ENCODE assay signal across 1 cellular context in the genomic region with DNA sequence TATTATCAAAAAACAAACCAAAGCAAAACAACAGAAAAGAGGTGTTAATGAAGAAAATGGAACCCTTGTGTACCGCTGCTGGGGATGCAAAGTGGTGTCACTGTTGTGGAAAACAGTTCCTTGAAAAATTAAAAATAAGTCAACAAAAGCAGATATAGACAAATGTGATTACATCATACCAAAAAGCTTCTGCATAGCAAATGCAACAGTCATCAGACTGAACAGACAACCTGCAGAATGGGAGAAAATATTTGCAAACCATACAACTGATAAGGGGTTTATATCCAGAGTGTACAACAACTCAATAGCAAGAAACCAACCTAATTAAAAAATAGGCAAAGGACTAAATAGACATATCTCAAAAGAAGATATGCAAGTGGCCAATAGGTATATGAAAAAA.
TF ChIP-seq lines count a peak whose summit lies in the region.

No MANE protein-coding gene starts in this region.

TF ChIP-seq in K562, 482 proteins besides CTCF, POLR2A, EP300 and RAD21 (continued from another document):
- TF ChIP-seq NFIC (IDR thresholded peaks at IDR 0.05) (no peak), CREM (IDR thresholded peaks at IDR 0.05; ENCODE audit: low read depth) (no peak), NFE2 (IDR thresholded peaks at IDR 0.05; ENCODE audit: low read depth) (no peak), ZNF212 (CRISPR knock-in tag; IDR thresholded peaks at IDR 0.05) (no peak), EP400 (IDR thresholded peaks at IDR 0.05) (no peak), ARID2 (IDR thresholded peaks at IDR 0.05) (no peak), HSF4 (CRISPR knock-in tag; IDR thresholded peaks at IDR 0.05; ENCODE audit: borderline replicate concordance) (no peak), NR2F6 (CRISPR knock-in tag; IDR thresholded peaks at IDR 0.05) (no peak), TAF7 (tag; IDR thresholded peaks at IDR 0.05) (no peak), ZNF384 (IDR thresholded peaks at IDR 0.05; ENCODE audit: low read depth, low read length) (no peak), HNRNPH1 (optimal IDR thresholded peaks at IDR 0.05; ENCODE audit: low read depth, low read length) (no peak), NFRKB (IDR thresholded peaks at IDR 0.05; ENCODE audit: low read depth) (no peak), CEBPB (tag; IDR thresholded peaks at IDR 0.05) (peak; percentile 57)
- TF ChIP-seq, protein P1, sequence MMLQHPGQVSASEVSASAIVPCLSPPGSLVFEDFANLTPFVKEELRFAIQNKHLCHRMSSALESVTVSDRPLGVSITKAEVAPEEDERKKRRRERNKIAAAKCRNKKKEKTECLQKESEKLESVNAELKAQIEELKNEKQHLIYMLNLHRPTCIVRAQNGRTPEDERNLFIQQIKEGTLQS (IDR thresholded peaks at IDR 0.05), result peak; percentile 30; the same call in 1 of the 2 replicates
- TF ChIP-seq, protein P1 (CRISPR knock-in tag; conservative IDR thresholded peaks at IDR 0.05), result no peak
- TF ChIP-seq, protein P2, sequence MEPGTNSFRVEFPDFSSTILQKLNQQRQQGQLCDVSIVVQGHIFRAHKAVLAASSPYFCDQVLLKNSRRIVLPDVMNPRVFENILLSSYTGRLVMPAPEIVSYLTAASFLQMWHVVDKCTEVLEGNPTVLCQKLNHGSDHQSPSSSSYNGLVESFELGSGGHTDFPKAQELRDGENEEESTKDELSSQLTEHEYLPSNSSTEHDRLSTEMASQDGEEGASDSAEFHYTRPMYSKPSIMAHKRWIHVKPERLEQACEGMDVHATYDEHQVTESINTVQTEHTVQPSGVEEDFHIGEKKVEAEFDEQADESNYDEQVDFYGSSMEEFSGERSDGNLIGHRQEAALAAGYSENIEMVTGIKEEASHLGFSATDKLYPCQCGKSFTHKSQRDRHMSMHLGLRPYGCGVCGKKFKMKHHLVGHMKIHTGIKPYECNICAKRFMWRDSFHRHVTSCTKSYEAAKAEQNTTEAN (CRISPR knock-in tag; IDR thresholded peaks at IDR 0.05), result no peak
- TF ChIP-seq, protein P3, sequence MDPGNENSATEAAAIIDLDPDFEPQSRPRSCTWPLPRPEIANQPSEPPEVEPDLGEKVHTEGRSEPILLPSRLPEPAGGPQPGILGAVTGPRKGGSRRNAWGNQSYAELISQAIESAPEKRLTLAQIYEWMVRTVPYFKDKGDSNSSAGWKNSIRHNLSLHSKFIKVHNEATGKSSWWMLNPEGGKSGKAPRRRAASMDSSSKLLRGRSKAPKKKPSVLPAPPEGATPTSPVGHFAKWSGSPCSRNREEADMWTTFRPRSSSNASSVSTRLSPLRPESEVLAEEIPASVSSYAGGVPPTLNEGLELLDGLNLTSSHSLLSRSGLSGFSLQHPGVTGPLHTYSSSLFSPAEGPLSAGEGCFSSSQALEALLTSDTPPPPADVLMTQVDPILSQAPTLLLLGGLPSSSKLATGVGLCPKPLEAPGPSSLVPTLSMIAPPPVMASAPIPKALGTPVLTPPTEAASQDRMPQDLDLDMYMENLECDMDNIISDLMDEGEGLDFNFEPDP (CRISPR knock-in tag; IDR thresholded peaks at IDR 0.05), result no peak
- TF ChIP-seq, protein P4, sequence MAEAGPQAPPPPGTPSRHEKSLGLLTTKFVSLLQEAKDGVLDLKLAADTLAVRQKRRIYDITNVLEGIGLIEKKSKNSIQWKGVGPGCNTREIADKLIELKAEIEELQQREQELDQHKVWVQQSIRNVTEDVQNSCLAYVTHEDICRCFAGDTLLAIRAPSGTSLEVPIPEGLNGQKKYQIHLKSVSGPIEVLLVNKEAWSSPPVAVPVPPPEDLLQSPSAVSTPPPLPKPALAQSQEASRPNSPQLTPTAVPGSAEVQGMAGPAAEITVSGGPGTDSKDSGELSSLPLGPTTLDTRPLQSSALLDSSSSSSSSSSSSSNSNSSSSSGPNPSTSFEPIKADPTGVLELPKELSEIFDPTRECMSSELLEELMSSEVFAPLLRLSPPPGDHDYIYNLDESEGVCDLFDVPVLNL (CRISPR knock-in tag; IDR thresholded peaks at IDR 0.05; ENCODE audit: low read depth), result no peak
- TF ChIP-seq, protein P5, sequence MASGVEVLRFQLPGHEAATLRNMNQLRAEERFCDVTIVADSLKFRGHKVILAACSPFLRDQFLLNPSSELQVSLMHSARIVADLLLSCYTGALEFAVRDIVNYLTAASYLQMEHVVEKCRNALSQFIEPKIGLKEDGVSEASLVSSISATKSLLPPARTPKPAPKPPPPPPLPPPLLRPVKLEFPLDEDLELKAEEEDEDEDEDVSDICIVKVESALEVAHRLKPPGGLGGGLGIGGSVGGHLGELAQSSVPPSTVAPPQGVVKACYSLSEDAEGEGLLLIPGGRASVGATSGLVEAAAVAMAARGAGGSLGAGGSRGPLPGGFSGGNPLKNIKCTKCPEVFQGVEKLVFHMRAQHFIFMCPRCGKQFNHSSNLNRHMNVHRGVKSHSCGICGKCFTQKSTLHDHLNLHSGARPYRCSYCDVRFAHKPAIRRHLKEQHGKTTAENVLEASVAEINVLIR (CRISPR knock-in tag; IDR thresholded peaks at IDR 0.05), result no peak
- TF ChIP-seq, protein P6, sequence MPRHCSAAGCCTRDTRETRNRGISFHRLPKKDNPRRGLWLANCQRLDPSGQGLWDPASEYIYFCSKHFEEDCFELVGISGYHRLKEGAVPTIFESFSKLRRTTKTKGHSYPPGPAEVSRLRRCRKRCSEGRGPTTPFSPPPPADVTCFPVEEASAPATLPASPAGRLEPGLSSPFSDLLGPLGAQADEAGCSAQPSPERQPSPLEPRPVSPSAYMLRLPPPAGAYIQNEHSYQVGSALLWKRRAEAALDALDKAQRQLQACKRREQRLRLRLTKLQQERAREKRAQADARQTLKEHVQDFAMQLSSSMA (CRISPR knock-in tag; IDR thresholded peaks at IDR 0.05), result no peak
- TF ChIP-seq, protein P7, sequence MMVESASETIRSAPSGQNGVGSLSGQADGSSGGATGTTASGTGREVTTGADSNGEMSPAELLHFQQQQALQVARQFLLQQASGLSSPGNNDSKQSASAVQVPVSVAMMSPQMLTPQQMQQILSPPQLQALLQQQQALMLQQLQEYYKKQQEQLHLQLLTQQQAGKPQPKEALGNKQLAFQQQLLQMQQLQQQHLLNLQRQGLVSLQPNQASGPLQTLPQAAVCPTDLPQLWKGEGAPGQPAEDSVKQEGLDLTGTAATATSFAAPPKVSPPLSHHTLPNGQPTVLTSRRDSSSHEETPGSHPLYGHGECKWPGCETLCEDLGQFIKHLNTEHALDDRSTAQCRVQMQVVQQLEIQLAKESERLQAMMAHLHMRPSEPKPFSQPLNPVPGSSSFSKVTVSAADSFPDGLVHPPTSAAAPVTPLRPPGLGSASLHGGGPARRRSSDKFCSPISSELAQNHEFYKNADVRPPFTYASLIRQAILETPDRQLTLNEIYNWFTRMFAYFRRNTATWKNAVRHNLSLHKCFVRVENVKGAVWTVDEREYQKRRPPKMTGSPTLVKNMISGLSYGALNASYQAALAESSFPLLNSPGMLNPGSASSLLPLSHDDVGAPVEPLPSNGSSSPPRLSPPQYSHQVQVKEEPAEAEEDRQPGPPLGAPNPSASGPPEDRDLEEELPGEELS (CRISPR knock-in tag; IDR thresholded peaks at IDR 0.05; ENCODE audit: borderline replicate concordance), result no peak
- TF ChIP-seq, protein P8, sequence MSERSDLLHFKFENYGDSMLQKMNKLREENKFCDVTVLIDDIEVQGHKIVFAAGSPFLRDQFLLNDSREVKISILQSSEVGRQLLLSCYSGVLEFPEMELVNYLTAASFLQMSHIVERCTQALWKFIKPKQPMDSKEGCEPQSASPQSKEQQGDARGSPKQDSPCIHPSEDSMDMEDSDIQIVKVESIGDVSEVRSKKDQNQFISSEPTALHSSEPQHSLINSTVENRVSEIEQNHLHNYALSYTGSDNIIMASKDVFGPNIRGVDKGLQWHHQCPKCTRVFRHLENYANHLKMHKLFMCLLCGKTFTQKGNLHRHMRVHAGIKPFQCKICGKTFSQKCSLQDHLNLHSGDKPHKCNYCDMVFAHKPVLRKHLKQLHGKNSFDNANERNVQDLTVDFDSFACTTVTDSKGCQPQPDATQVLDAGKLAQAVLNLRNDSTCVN (CRISPR knock-in tag; IDR thresholded peaks at IDR 0.05), result no peak
TF ChIP-seq in K562: peak in this region for 3.
